Comparison of ENCODE assay signal across 35 cellular contexts in genomic region chr1:63512584-63512983, GRCh38.
"Had no signal": no experiment of that assay in that cellular context is flagged by ENCODE, and none has a peak within 500 bp of the region (broad histone marks: within the 10 kb centered on the region; RNA-seq: fewer than 3 reads in every experiment).

No MANE protein-coding gene starts in this region.

- H3K27me3 Mint-ChIP-seq: activated B cell treated with CpG ODN at 0.5 μM for 24 hours; activated CD4-positive, alpha-beta memory T cell treated with anti-CD3 and anti-CD28 coated beads for 36 hours; activated CD4-positive, alpha-beta T cell treated with anti-CD3 and anti-CD28 coated beads, Interleukin-2, amount 10 ng/mL, durations not matched to agents 24 days and 14 days; activated CD8-positive, alpha-beta memory T cell treated with anti-CD3 and anti-CD28 coated beads, Interleukin-2, amount 10 ng/mL, durations not matched to agents 7 days and 5 days; activated naive CD4-positive, alpha-beta T cell treated with anti-CD3 and anti-CD28 coated beads, Interleukin-2, amount 10 ng/mL, durations not matched to agents 7 days and 5 days; activated naive CD4-positive, alpha-beta T cell treated with anti-CD3 and anti-CD28 coated beads, Interleukin-2, amount 50 U/mL, for 24 hours; activated naive CD8-positive, alpha-beta T cell; activated naive CD8-positive, alpha-beta T cell treated with anti-CD3 and anti-CD28 coated beads, Interleukin-2, amount 10 ng/mL, durations not matched to agents 7 days and 5 days; activated naive CD8-positive, alpha-beta T cell treated with anti-CD3 and anti-CD28 coated beads, Interleukin-2, amount 50 U/mL, for 24 hours; activated T-cell treated with anti-CD3 and anti-CD28 coated beads, Interleukin-2, amount 50 U/mL, for 24 hours; T-cell had no signal

- H3K4me3 ChIP-seq: ascending aorta, body of pancreas, breast epithelium had no signal

- H3K9me3 ChIP-seq: ascending aorta, body of pancreas, breast epithelium had no signal

- ATAC-seq: activated CD8-positive, alpha-beta memory T cell treated with anti-CD3 and anti-CD28 coated beads, Interleukin-2, amount 10 ng/mL, durations not matched to agents 7 days and 5 days; activated CD8-positive, alpha-beta T cell treated with anti-CD3 and anti-CD28 coated beads, Interleukin-2, amount 10 ng/mL, durations not matched to agents 7 days and 5 days; activated naive CD8-positive, alpha-beta T cell treated with anti-CD3 and anti-CD28 coated beads, Interleukin-2, amount 50 U/mL, for 24 hours; body of pancreas; T-cell had no signal

- H3K27me3 ChIP-seq: ascending aorta, body of pancreas, brain microvascular endothelial cell, breast epithelium had no signal

- FAIRE-seq: TTC549 had no signal

- H3K27ac ChIP-seq: ascending aorta, body of pancreas, brain microvascular endothelial cell, breast epithelium, VCaP had no signal

- H3K4me3 Mint-ChIP-seq: activated B cell treated with CpG ODN at 0.5 μM for 24 hours; activated CD4-positive, alpha-beta memory T cell treated with anti-CD3 and anti-CD28 coated beads for 36 hours; activated CD4-positive, alpha-beta T cell treated with anti-CD3 and anti-CD28 coated beads, Interleukin-2, amount 10 ng/mL, durations not matched to agents 24 days and 14 days; activated CD8-positive, alpha-beta memory T cell treated with anti-CD3 and anti-CD28 coated beads, Interleukin-2, amount 10 ng/mL, durations not matched to agents 7 days and 5 days; activated CD8-positive, alpha-beta T cell treated with anti-CD3 and anti-CD28 coated beads, Interleukin-2, amount 10 ng/mL, durations not matched to agents 7 days and 5 days; activated naive CD4-positive, alpha-beta T cell treated with anti-CD3 and anti-CD28 coated beads, Interleukin-2, amount 10 ng/mL, durations not matched to agents 7 days and 5 days; activated naive CD4-positive, alpha-beta T cell treated with anti-CD3 and anti-CD28 coated beads, Interleukin-2, amount 50 U/mL, for 24 hours; activated naive CD8-positive, alpha-beta T cell; activated naive CD8-positive, alpha-beta T cell treated with anti-CD3 and anti-CD28 coated beads, Interleukin-2, amount 10 ng/mL, durations not matched to agents 7 days and 5 days; activated naive CD8-positive, alpha-beta T cell treated with anti-CD3 and anti-CD28 coated beads, Interleukin-2, amount 50 U/mL, for 24 hours; activated T-cell treated with anti-CD3 and anti-CD28 coated beads, Interleukin-2, amount 50 U/mL, for 24 hours; T-cell; T-helper 2 cell treated with Interferon-gamma antibody and Interleukin-4, amounts not matched to agents 5 μg/mL and 100 μg/mL, for 36 hours had no signal

- DNase-seq: activated B cell treated with CpG ODN at 0.5 μM for 24 hours; activated CD4-positive, alpha-beta memory T cell treated with anti-CD3 and anti-CD28 coated beads for 36 hours; activated CD4-positive, alpha-beta T cell treated with anti-CD3 and anti-CD28 coated beads for 4 hours; activated CD4-positive, alpha-beta T cell treated with anti-CD3 and anti-CD28 coated beads, Interleukin-2, amount 10 ng/mL, durations not matched to agents 24 days and 14 days; activated CD4-positive, alpha-beta T cell treated with anti-CD3 and anti-CD28 coated beads, Interleukin-2, amount 50 U/mL, for 1 hour; activated CD4-positive, alpha-beta T cell treated with anti-CD3 and anti-CD28 coated beads, Interleukin-2, amount 50 U/mL, for 4 hours; activated CD4-positive, CD25-positive, alpha-beta regulatory T cell treated with anti-CD3 and anti-CD28 coated beads, Interleukin-2, amount 50 U/mL, for 72 hours; activated CD8-positive, alpha-beta memory T cell treated with anti-CD3 and anti-CD28 coated beads for 24 hours; activated CD8-positive, alpha-beta memory T cell treated with anti-CD3 and anti-CD28 coated beads, Interleukin-2, amount 10 ng/mL, durations not matched to agents 7 days and 5 days; activated CD8-positive, alpha-beta memory T cell treated with anti-CD3 and anti-CD28 coated beads, Interleukin-2, amount 50 U/mL, for 48 hours; activated CD8-positive, alpha-beta T cell treated with anti-CD3 and anti-CD28 coated beads, Interleukin-2, amount 10 ng/mL, durations not matched to agents 7 days and 5 days; activated effector memory CD4-positive, alpha-beta T cell treated with Interleukin-2 at 50 U/mL for 16 hours; activated gamma-delta T cell; activated naive CD4-positive, alpha-beta T cell treated with anti-CD3 and anti-CD28 coated beads, Interleukin-2, amount 10 ng/mL, durations not matched to agents 7 days and 5 days; activated naive CD4-positive, alpha-beta T cell treated with Interleukin-2 at 50 U/mL for 16 hours; activated naive CD8-positive, alpha-beta T cell treated with anti-CD3 and anti-CD28 coated beads, Interleukin-2, amount 10 ng/mL, durations not matched to agents 7 days and 5 days; activated naive CD8-positive, alpha-beta T cell treated with anti-CD3 and anti-CD28 coated beads, Interleukin-2, amount 50 U/mL, for 24 hours; activated T-cell treated with anti-CD3 and anti-CD28 coated beads, Interleukin-2, amount 50 U/mL, for 24 hours; activated T-cell treated with anti-CD3 and anti-CD28 coated beads, Interleukin-2, amount 50 U/mL, for 48 hours; amygdala; anterior cingulate cortex; body of pancreas; brain microvascular endothelial cell; central memory CD4-positive, alpha-beta T cell; T-cell; T-helper 2 cell; T-helper 9 cell had no signal

- H3K9me3 Mint-ChIP-seq: activated B cell treated with CpG ODN at 0.5 μM for 24 hours; activated CD4-positive, alpha-beta memory T cell treated with anti-CD3 and anti-CD28 coated beads for 36 hours; activated CD4-positive, alpha-beta T cell treated with anti-CD3 and anti-CD28 coated beads, Interleukin-2, amount 10 ng/mL, durations not matched to agents 24 days and 14 days; activated naive CD4-positive, alpha-beta T cell treated with anti-CD3 and anti-CD28 coated beads, Interleukin-2, amount 10 ng/mL, durations not matched to agents 7 days and 5 days; activated naive CD4-positive, alpha-beta T cell treated with anti-CD3 and anti-CD28 coated beads, Interleukin-2, amount 50 U/mL, for 24 hours; activated naive CD8-positive, alpha-beta T cell treated with anti-CD3 and anti-CD28 coated beads, Interleukin-2, amount 10 ng/mL, durations not matched to agents 7 days and 5 days; activated naive CD8-positive, alpha-beta T cell treated with anti-CD3 and anti-CD28 coated beads, Interleukin-2, amount 50 U/mL, for 24 hours; activated T-cell treated with anti-CD3 and anti-CD28 coated beads, Interleukin-2, amount 50 U/mL, for 24 hours; activated T-helper 2 cell treated with anti-CD3 and anti-CD28 coated beads, Interferon-gamma antibody, Interleukin-2, Interleukin-4, amounts not matched to agents 10 μg/mL and 5 μg/mL and 100 μg/mL, durations not matched to agents 14 hours and 24 hours and 36 hours; T-cell; T-helper 2 cell treated with Interferon-gamma antibody and Interleukin-4, amounts not matched to agents 5 μg/mL and 100 μg/mL, for 36 hours had no signal

- H3K4me1 ChIP-seq: ascending aorta, body of pancreas, breast epithelium had no signal

- H3K36me3 ChIP-seq: brain microvascular endothelial cell, breast epithelium had no signal

- H3K27ac Mint-ChIP-seq: activated B cell treated with CpG ODN at 0.5 μM for 24 hours; activated CD4-positive, alpha-beta memory T cell treated with anti-CD3 and anti-CD28 coated beads for 36 hours; activated CD4-positive, alpha-beta T cell treated with anti-CD3 and anti-CD28 coated beads, Interleukin-2, amount 10 ng/mL, durations not matched to agents 24 days and 14 days; activated CD8-positive, alpha-beta memory T cell treated with anti-CD3 and anti-CD28 coated beads, Interleukin-2, amount 10 ng/mL, durations not matched to agents 7 days and 5 days; activated CD8-positive, alpha-beta T cell treated with anti-CD3 and anti-CD28 coated beads, Interleukin-2, amount 10 ng/mL, durations not matched to agents 7 days and 5 days; activated naive CD4-positive, alpha-beta T cell treated with anti-CD3 and anti-CD28 coated beads, Interleukin-2, amount 10 ng/mL, durations not matched to agents 7 days and 5 days; activated naive CD4-positive, alpha-beta T cell treated with anti-CD3 and anti-CD28 coated beads, Interleukin-2, amount 50 U/mL, for 24 hours; activated naive CD8-positive, alpha-beta T cell; activated naive CD8-positive, alpha-beta T cell treated with anti-CD3 and anti-CD28 coated beads, Interleukin-2, amount 10 ng/mL, durations not matched to agents 7 days and 5 days; activated naive CD8-positive, alpha-beta T cell treated with anti-CD3 and anti-CD28 coated beads, Interleukin-2, amount 50 U/mL, for 24 hours; activated T-cell treated with anti-CD3 and anti-CD28 coated beads, Interleukin-2, amount 50 U/mL, for 24 hours; activated T-helper 2 cell treated with anti-CD3 and anti-CD28 coated beads, Interferon-gamma antibody, Interleukin-2, Interleukin-4, amounts not matched to agents 10 μg/mL and 5 μg/mL and 100 μg/mL, durations not matched to agents 14 hours and 24 hours and 36 hours; T-cell; T-helper 2 cell treated with Interferon-gamma antibody and Interleukin-4, amounts not matched to agents 5 μg/mL and 100 μg/mL, for 36 hours had no signal

- H3K4me1 Mint-ChIP-seq: activated naive CD8-positive, alpha-beta T cell treated with anti-CD3 and anti-CD28 coated beads, Interleukin-2, amount 50 U/mL, for 24 hours; T-cell had no signal
